Comparison of ENCODE assay signal across 1 cellular context in the genomic region with DNA sequence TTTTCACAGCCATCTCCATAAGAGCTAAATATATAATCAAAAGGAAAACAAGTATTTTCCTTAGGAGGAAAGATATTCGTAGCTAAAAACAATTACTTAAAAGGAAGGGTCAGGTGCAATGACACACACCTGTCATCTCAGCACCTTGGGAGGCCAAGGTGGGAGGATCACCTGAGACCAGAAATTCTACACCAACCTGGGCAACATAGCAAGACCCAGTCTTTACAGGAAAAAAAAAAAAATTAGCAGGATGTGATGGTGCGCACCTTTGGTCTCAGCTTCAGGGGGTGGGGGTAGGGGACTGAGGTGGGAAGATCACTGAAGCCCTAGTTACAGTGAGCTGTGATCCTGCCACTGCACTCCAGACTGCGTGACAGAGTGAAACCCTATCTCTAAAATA.
TF ChIP-seq lines count a peak whose summit lies in the region.

No MANE protein-coding gene starts in this region.

TF ChIP-seq in WTC11, 78 proteins besides CTCF, POLR2A, EP300 and RAD21:
- TF ChIP-seq FOXK1 (CRISPR knock-in tag; IDR thresholded peaks at IDR 0.05) (no peak), PREB (CRISPR knock-in tag; IDR thresholded peaks at IDR 0.05; ENCODE audit: borderline replicate concordance) (no peak), TP53 (CRISPR knock-in tag; IDR thresholded peaks at IDR 0.05) (no peak), ZNF121 (CRISPR knock-in tag; IDR thresholded peaks at IDR 0.05) (peak; percentile 95), TEAD1 (CRISPR knock-in tag; IDR thresholded peaks at IDR 0.05) (no peak), NFE2L1 (CRISPR knock-in tag; IDR thresholded peaks at IDR 0.05) (no peak)
- TF ChIP-seq, protein P1, sequence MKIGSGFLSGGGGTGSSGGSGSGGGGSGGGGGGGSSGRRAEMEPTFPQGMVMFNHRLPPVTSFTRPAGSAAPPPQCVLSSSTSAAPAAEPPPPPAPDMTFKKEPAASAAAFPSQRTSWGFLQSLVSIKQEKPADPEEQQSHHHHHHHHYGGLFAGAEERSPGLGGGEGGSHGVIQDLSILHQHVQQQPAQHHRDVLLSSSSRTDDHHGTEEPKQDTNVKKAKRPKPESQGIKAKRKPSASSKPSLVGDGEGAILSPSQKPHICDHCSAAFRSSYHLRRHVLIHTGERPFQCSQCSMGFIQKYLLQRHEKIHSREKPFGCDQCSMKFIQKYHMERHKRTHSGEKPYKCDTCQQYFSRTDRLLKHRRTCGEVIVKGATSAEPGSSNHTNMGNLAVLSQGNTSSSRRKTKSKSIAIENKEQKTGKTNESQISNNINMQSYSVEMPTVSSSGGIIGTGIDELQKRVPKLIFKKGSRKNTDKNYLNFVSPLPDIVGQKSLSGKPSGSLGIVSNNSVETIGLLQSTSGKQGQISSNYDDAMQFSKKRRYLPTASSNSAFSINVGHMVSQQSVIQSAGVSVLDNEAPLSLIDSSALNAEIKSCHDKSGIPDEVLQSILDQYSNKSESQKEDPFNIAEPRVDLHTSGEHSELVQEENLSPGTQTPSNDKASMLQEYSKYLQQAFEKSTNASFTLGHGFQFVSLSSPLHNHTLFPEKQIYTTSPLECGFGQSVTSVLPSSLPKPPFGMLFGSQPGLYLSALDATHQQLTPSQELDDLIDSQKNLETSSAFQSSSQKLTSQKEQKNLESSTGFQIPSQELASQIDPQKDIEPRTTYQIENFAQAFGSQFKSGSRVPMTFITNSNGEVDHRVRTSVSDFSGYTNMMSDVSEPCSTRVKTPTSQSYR (CRISPR knock-in tag; IDR thresholded peaks at IDR 0.05): no peak
